In the genomic region with DNA sequence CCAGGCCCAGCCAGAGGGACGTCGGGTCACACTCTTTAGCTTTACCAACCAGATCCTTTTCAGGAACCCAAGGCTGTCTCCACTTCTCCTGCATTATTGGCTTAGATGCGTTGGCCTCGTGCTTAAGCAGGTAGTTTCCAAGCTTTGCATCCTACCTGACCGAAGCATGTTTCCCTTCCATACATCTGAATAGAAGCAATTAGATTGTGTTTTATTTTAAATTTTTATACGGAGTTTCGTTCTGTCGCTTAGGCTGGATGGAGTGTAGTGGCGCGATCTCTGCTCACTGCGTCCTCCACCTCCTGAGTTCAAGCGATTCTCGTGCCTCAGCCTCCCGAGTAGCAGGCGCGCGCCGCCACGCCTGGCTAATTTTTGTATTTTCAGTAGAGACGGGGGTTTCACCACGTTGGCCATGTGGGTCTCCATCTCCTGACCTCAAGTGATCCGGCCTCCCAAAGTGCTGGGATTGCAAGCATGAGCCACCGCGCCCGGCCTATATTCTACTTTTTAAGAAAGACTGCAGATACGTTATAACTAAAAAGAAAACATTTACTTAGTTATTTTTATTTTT, we compare ENCODE assay signal across 8 cellular contexts. TPM values are rescaled to one million over a fixed set of nuclear protein-coding genes. Genes with fewer than 3 reads are reported as not detected.
DNase-seq lines count a peak whose midpoint lies in the region; ATAC-seq and TF ChIP-seq lines count a peak whose summit lies in the region.

No MANE protein-coding gene starts in this region.

- peaks cover 14% of the 10 kb centered on the region for H3K4me1 Mint-ChIP-seq in activated T-cell treated with anti-CD3 and anti-CD28 coated beads, Interleukin-2, amount 50 U/mL, for 24 hours (ENCODE audit: low read depth)

- peaks cover 5% of the 10 kb centered on the region for H3K36me3 Mint-ChIP-seq in activated T-cell treated with anti-CD3 and anti-CD28 coated beads, Interleukin-2, amount 50 U/mL, for 24 hours (ENCODE audit: low read depth)

- 22 to 35% (median 32%) methylated on average over 26 of the region's 26 CpGs for WGBS in heart left ventricle, 4 donors

- no peak for TF ChIP-seq CTCF in heart left ventricle (IDR thresholded peaks at IDR 0.05)

- peaks cover 0 to 4% (median 0%) of the 10 kb centered on the region in 9 donors for H3K27me3 ChIP-seq in heart left ventricle

- DNase-seq in NCI-H1417 (lab: John Stamatoyannopoulos, UW) (peak; percentile 38 to 88 (median 71)), NCI-H1417 treated with DMSO at 0.1 percent for 48 hours (lab: John Stamatoyannopoulos, UW) (no peak), heart left ventricle (peak in 1 of 5 donors; percentile 19), sciatic nerve (ENCODE audit: low spot score) (peak; percentile 60), SKM-1 (lab: John Stamatoyannopoulos, UW; ENCODE audit: unreplicated experiment) (no peak)
- DNase-seq in activated T-cell treated with anti-CD3 and anti-CD28 coated beads, Interleukin-2, amount 50 U/mL, for 24 hours = no peak

- intact Hi-C loops in heart left ventricle (cut with DNase I) (loop anchor here in 1 of 10 donors (2.0 kb wide), 1 partner anchor 17 kb away; the partner anchor contains the start of gene DCUN1D5), sciatic nerve (cut with DNase I) (no loop called here)

- H3K27me3 Mint-ChIP-seq in activated T-cell treated with anti-CD3 and anti-CD28 coated beads, Interleukin-2, amount 50 U/mL, for 24 hours = peaks cover 2% of the 10 kb centered on the region

- H3K9me3 ChIP-seq in heart left ventricle = no peaks in the 10 kb centered on the region

- peak overlapping the region; percentile 88 for H3K4me3 Mint-ChIP-seq in activated T-cell treated with anti-CD3 and anti-CD28 coated beads, Interleukin-2, amount 50 U/mL, for 24 hours

- H3K27ac ChIP-seq in heart left ventricle = peak overlapping the region in 11 of 12 donors; percentile 22 to 76 (median 41)

- no peaks in the 10 kb centered on the region for H3K9me3 Mint-ChIP-seq in activated T-cell treated with anti-CD3 and anti-CD28 coated beads, Interleukin-2, amount 50 U/mL, for 24 hours

- H3K36me3 ChIP-seq in heart left ventricle = peaks cover 0 to 5% (median 0%) of the 10 kb centered on the region in 9 donors

- peaks cover 0 to 15% (median 4%) of the 10 kb centered on the region in 12 donors for H3K4me1 ChIP-seq in heart left ventricle

- TF ChIP-seq POLR2A in heart left ventricle (IDR thresholded peaks at IDR 0.05) = no peak

- H3K27ac Mint-ChIP-seq in activated T-cell treated with anti-CD3 and anti-CD28 coated beads, Interleukin-2, amount 50 U/mL, for 24 hours = peak overlapping the region; percentile 91

- ATAC-seq in HG03175 (IDR thresholded peaks at IDR 0.05; ENCODE audit: unreplicated experiment) = peak; percentile 0
- ATAC-seq in heart left ventricle = peak in 2 of 4 donors; percentile 13 to 27
- peak; percentile 25 for ATAC-seq in sciatic nerve
- ATAC-seq in HG02588 (IDR thresholded peaks at IDR 0.05; ENCODE audit: unreplicated experiment) = no peak

- H3K4me3 ChIP-seq in heart left ventricle = peak overlapping the region; percentile 38 to 80 (median 69)

RNA-seq across cellular contexts. Expression of gene DYNC2H1, which starts 0.7 kb away (rescaled TPM):
- total RNA-seq in heart left ventricle (1 to 10 TPM; 2.3 to 7.2 (median 3.8) TPM), sciatic nerve (35.4 TPM)
- polyA plus RNA-seq in heart left ventricle = 1 to 10 TPM; 2.4 to 3.0 TPM

RNA-seq across cellular contexts. Expression of gene DCUN1D5, which starts 17.9 kb away (rescaled TPM):
- total RNA-seq in heart left ventricle (10 to 100 TPM; 17.6 to 37.9 (median 24.5) TPM), sciatic nerve (19.4 TPM)
- 10 to 100 TPM; 11.9 to 51.6 TPM for polyA plus RNA-seq in heart left ventricle

Comparison
In these comparisons a context has a peak if more than half of its experiments do, and no peak if none do; other contexts are left out.
1. DNase-seq: peak in NCI-H1417 (3 of 3) and sciatic nerve (single experiment); none in NCI-H1417 treated with DMSO at 0.1 percent for 48 hours (single experiment), activated T-cell treated with anti-CD3 and anti-CD28 coated beads, Interleukin-2, amount 50 U/mL, for 24 hours (single experiment) and SKM-1 (single experiment).